Comparison of ENCODE assay signal across 24 cellular contexts in genomic region chr1:235776396-235776795, GRCh38.
A peak's percentile ranks its signal among the peaks of the same experiment; 100 is the strongest.
DNase-seq lines count a peak whose midpoint lies in the region; ATAC-seq, FAIRE-seq and TF ChIP-seq lines count a peak whose summit lies in the region.
"Had no signal": no experiment of that assay in that cellular context is flagged by ENCODE, and none has a peak within 500 bp of the region (broad histone marks: within the 10 kb centered on the region; RNA-seq: fewer than 3 reads in every experiment).

No MANE protein-coding gene starts in this region.

- DNase-seq in EL = peak; percentile 2
- peak; percentile 23 for DNase-seq in IMR-90
- no peak for DNase-seq in central memory CD8-positive, alpha-beta T cell (ENCODE audit: low spot score in 2 of 2)
- DNase-seq in pancreas = no peak
- no peak for DNase-seq in NCI-H524 (lab: John Stamatoyannopoulos, UW)
- DNase-seq in SW480 (ENCODE audit: low spot score) = no peak
- no peak for DNase-seq in SHP77 (lab: John Stamatoyannopoulos, UW)
- DNase-seq in naive thymus-derived CD8-positive, alpha-beta T cell = no peak
- DNase-seq: ACHN, DND-41, GF-D8, MG63, NCI-H1092 treated with DMSO at 0.1 percent for 48 hours, NCI-H146, NCI-H2029 treated with DMSO at 0.1 percent for 48 hours, NCI-H2171, Peyer's patch, Right ventricle myocardium superior, T-helper 1 cell had no signal

- H3K18ac ChIP-seq in IMR-90 (ENCODE audit: low read depth, low read length) = no peak overlapping the region

- no peaks in the 10 kb centered on the region for H3K27me3 Mint-ChIP-seq in central memory CD8-positive, alpha-beta T cell
- no peaks in the 10 kb centered on the region for H3K27me3 Mint-ChIP-seq in naive thymus-derived CD8-positive, alpha-beta T cell
- H3K27me3 Mint-ChIP-seq: B cell had no signal

- BruUV-seq in IMR-90 (replicated peaks; lab: Mats Ljungman, UMichigan) = no TSS peak

- no peak overlapping the region for H4K8ac ChIP-seq in IMR-90 (ENCODE audit: low read depth in 2 of 2, low read length in 2 of 2)

- no peak overlapping the region for H3K27ac ChIP-seq in IMR-90 (ENCODE audit: insufficient read depth, low read length)
- H3K27ac ChIP-seq in pancreas = no peak overlapping the region
- H3K27ac ChIP-seq: Peyer's patch, SK-N-MC had no signal

- no peak for TF ChIP-seq RAD21 in IMR-90 (IDR thresholded peaks at IDR 0.05; ENCODE audit: low read length)

- H3K14ac ChIP-seq in IMR-90 (replicated peaks; ENCODE audit: low read depth, low read length) = no peak overlapping the region

- no peak overlapping the region for H3K4me2 ChIP-seq in IMR-90 (ENCODE audit: low read depth, low read length)

- H2BK20ac ChIP-seq in IMR-90 (ENCODE audit: low read depth, low read length) = no peak overlapping the region

- no peak overlapping the region for H4K91ac ChIP-seq in IMR-90 (ENCODE audit: insufficient read depth, low read depth, low read length)

- in situ Hi-C loops in IMR-90 (cut with MboI; ENCODE audit: low sequenced_read_pairs) = loop anchor here (5.0 kb wide), 1 partner anchor 264 kb away; no protein-coding TSS in a partner anchor

- H4K20me1 ChIP-seq in IMR-90 (ENCODE audit: insufficient read depth, low read length) = no peaks in the 10 kb centered on the region

- H3K27me3 ChIP-seq in IMR-90 (ENCODE audit: control insufficient read depth, insufficient read depth, low read length) (no peaks in the 10 kb centered on the region), pancreas (no peaks in the 10 kb centered on the region)
- H3K27me3 ChIP-seq: MG63, Peyer's patch had no signal

- H3K9me1 ChIP-seq in IMR-90 (ENCODE audit: insufficient read depth, low read length) = no peaks in the 10 kb centered on the region

- no peak overlapping the region for H3K4me3 ChIP-seq in IMR-90 (ENCODE audit: insufficient read depth, low read depth, low read length)
- no peak overlapping the region for H3K4me3 ChIP-seq in pancreas
- H3K4me3 ChIP-seq: GM12878, MG63, Peyer's patch, SK-N-MC had no signal

- TF ChIP-seq CTCF in IMR-90 (conservative IDR thresholded peaks at IDR 0.05; ENCODE audit: low read depth, low read length) (no peak), pancreas (IDR thresholded peaks at IDR 0.05) (no peak)

- H2AK5ac ChIP-seq in IMR-90 (ENCODE audit: low read depth, low read length) = no peak overlapping the region

- POLR2A ChIA-PET in IMR-90 (lab: Charles Lee; ENCODE audit: unreplicated experiment) = no interaction called here
- POLR2A ChIA-PET in naive thymus-derived CD8-positive, alpha-beta T cell (lab: Charles Lee) = no interaction called here

- no peak overlapping the region for H2AFZ ChIP-seq in IMR-90 (replicated peaks; ENCODE audit: low read length, poor library complexity)

- H3K4me3 Mint-ChIP-seq in central memory CD8-positive, alpha-beta T cell = no peak overlapping the region
- H3K4me3 Mint-ChIP-seq in naive thymus-derived CD8-positive, alpha-beta T cell = no peak overlapping the region
- H3K4me3 Mint-ChIP-seq: B cell had no signal

- no peak for ATAC-seq in IMR-90 (ENCODE audit: low read depth)
- no peak for ATAC-seq in central memory CD8-positive, alpha-beta T cell (replicated peaks; ENCODE audit: extremely low read depth, poor library complexity, severe bottlenecking)
- ATAC-seq in pancreas = no peak
- no peak for ATAC-seq in naive thymus-derived CD8-positive, alpha-beta T cell
- ATAC-seq: GM12878 had no signal

- no CpG with 5 or more reads among the region's 3 CpGs for WGBS in IMR-90 (ENCODE audit: extremely low coverage in 2 of 2, insufficient read length in 1 of 2), 2 experiments
- WGBS in pancreas, 2 donors = 86 to 90% methylated on average over 3 of the region's 3 CpGs

- H4K5ac ChIP-seq in IMR-90 (ENCODE audit: low read depth, low read length) = no peak overlapping the region

- peak overlapping the region; percentile 54 for H3K27ac Mint-ChIP-seq in central memory CD8-positive, alpha-beta T cell (ENCODE audit: low read depth)
- no peak overlapping the region for H3K27ac Mint-ChIP-seq in naive thymus-derived CD8-positive, alpha-beta T cell
- H3K27ac Mint-ChIP-seq: B cell had no signal

- H2AK9ac ChIP-seq in IMR-90 (replicated peaks; ENCODE audit: low read depth, low read length, poor library complexity) = no peak overlapping the region

- H3K36me3 ChIP-seq in IMR-90 (ENCODE audit: control insufficient read depth, insufficient read depth, low read length) = no peaks in the 10 kb centered on the region
- no peaks in the 10 kb centered on the region for H3K36me3 ChIP-seq in pancreas
- H3K36me3 ChIP-seq: MG63 had no signal

- no peak overlapping the region for H2BK15ac ChIP-seq in IMR-90 (ENCODE audit: low read depth, low read length)

- no peaks in the 10 kb centered on the region for H3K4me1 ChIP-seq in IMR-90 (ENCODE audit: control insufficient read depth, insufficient read depth, low read length)
- H3K4me1 ChIP-seq in pancreas = no peaks in the 10 kb centered on the region
- H3K4me1 ChIP-seq: Peyer's patch had no signal

- FAIRE-seq in pancreas (lab: Jason Lieb, UNC) = peak; percentile 88
- FAIRE-seq: GM12878, GM19239, H1 had no signal

- no peak overlapping the region for H2BK5ac ChIP-seq in IMR-90 (ENCODE audit: low read depth, low read length, poor library complexity, severe bottlenecking)

- H3K9me3 ChIP-seq in IMR-90 (ENCODE audit: control insufficient read depth, insufficient read depth, low read length) = no peaks in the 10 kb centered on the region
- H3K9me3 ChIP-seq in pancreas = no peaks in the 10 kb centered on the region
- H3K9me3 ChIP-seq: MG63, Peyer's patch had no signal

- no peak overlapping the region for H2BK120ac ChIP-seq in IMR-90 (ENCODE audit: low read depth, low read length)

- intact Hi-C loops in IMR-90 (cut with micrococcal nuclease) (no loop called here), pancreas (cut with DNase I) (no loop called here)

- no peak overlapping the region for H3K9ac ChIP-seq in IMR-90 (ENCODE audit: low read depth, low read length)

- H3K56ac ChIP-seq in IMR-90 (ENCODE audit: extremely low read depth, insufficient read depth, low read length) = no peak overlapping the region

- CTCF ChIA-PET in IMR-90 (lab: Yijun Ruan, JAX) = interaction anchor here (1.2 to 1.9 kb wide), 2 partner anchors 195 to 263 kb away, joined by 6 to 8 read pairs; no protein-coding TSS in a partner anchor

- dilution Hi-C loops in IMR-90 (cut with HindIII; ENCODE audit: low sequenced_read_pairs, unreplicated experiment) = no loop called here

- H3K79me1 ChIP-seq in IMR-90 (ENCODE audit: low read depth in 1 of 2, low read length in 2 of 2) = no peaks in the 10 kb centered on the region

- H3K9me3 Mint-ChIP-seq in central memory CD8-positive, alpha-beta T cell = no peaks in the 10 kb centered on the region
- no peaks in the 10 kb centered on the region for H3K9me3 Mint-ChIP-seq in naive thymus-derived CD8-positive, alpha-beta T cell

- no peaks in the 10 kb centered on the region for H3K4me1 Mint-ChIP-seq in central memory CD8-positive, alpha-beta T cell
- peaks cover 0 to 2% (median 0%) of the 10 kb centered on the region in 4 donors for H3K4me1 Mint-ChIP-seq in naive thymus-derived CD8-positive, alpha-beta T cell
- H3K4me1 Mint-ChIP-seq: B cell had no signal

- H3K23ac ChIP-seq in IMR-90 (ENCODE audit: low read depth, low read length) = no peak overlapping the region

- H3K36me3 Mint-ChIP-seq in central memory CD8-positive, alpha-beta T cell (ENCODE audit: insufficient read depth) = peaks cover 19% of the 10 kb centered on the region
- H3K36me3 Mint-ChIP-seq in naive thymus-derived CD8-positive, alpha-beta T cell = peaks cover 4 to 46% (median 14%) of the 10 kb centered on the region in 3 donors

- H3K4ac ChIP-seq in IMR-90 (ENCODE audit: low read depth, low read length) = no peak overlapping the region

- no peak for TF ChIP-seq POLR2A in IMR-90 (IDR thresholded peaks at IDR 0.05; ENCODE audit: low read depth, low read length)

TF ChIP-seq in IMR-90, 13 proteins besides CTCF, POLR2A, EP300 and RAD21:
- TF ChIP-seq NFE2L2 (IDR thresholded peaks at IDR 0.05; ENCODE audit: low read depth, low read length) = no peak
- TF ChIP-seq RFX5 (IDR thresholded peaks at IDR 0.05; ENCODE audit: low read depth, low read length) = no peak
- no peak for TF ChIP-seq MXI1 (IDR thresholded peaks at IDR 0.05; ENCODE audit: borderline replicate concordance, low read depth, low read length)
- TF ChIP-seq MAFK (IDR thresholded peaks at IDR 0.05; ENCODE audit: low read depth, low read length) = no peak
- TF ChIP-seq CEBPB (IDR thresholded peaks at IDR 0.05; ENCODE audit: low read depth, low read length) = no peak
- TF ChIP-seq CHD1 (IDR thresholded peaks at IDR 0.05; ENCODE audit: low read depth, low read length) = no peak
- TF ChIP-seq MAZ (IDR thresholded peaks at IDR 0.05; ENCODE audit: borderline replicate concordance, low read depth, low read length) = no peak
- no peak for TF ChIP-seq SMC3 (IDR thresholded peaks at IDR 0.05; ENCODE audit: low read depth, low read length)
- no peak for TF ChIP-seq BHLHE40 (IDR thresholded peaks at IDR 0.05; ENCODE audit: low read depth, low read length)
- no peak for TF ChIP-seq FOS (IDR thresholded peaks at IDR 0.05; ENCODE audit: low read depth, low read length)
- no peak for TF ChIP-seq RCOR1 (IDR thresholded peaks at IDR 0.05; ENCODE audit: insufficient replicate concordance, low read length)

Comparison
In these comparisons a context has a peak if more than half of its experiments do, and no peak if none do; other contexts are left out.
1. DNase-seq: peak in EL (single experiment) and IMR-90 (single experiment); none in central memory CD8-positive, alpha-beta T cell (0 of 2), pancreas (0 of 6), NCI-H524 (0 of 2), SW480 (single experiment), SHP77 (0 of 2) and naive thymus-derived CD8-positive, alpha-beta T cell (0 of 10).